In genomic region chr19:46644720-46645119, GRCh38 we compare ENCODE assay signal across 23 cellular contexts. TPM values are rescaled to one million over a fixed set of nuclear protein-coding genes. Genes with fewer than 3 reads are reported as not detected.
DNase-seq lines count a peak whose midpoint lies in the region; ATAC-seq and TF ChIP-seq lines count a peak whose summit lies in the region.
"Had no signal": no experiment of that assay in that cellular context is flagged by ENCODE, and none has a peak within 500 bp of the region (broad histone marks: within the 10 kb centered on the region; RNA-seq: fewer than 3 reads in every experiment).

No MANE protein-coding gene starts in this region.

- peaks cover 17 to 21% of the 10 kb centered on the region in 2 donors for H3K4me1 ChIP-seq in ascending aorta
- peaks cover under 1 to 12% (median 2%) of the 10 kb centered on the region in 3 donors for H3K4me1 ChIP-seq in esophagus squamous epithelium
- H3K4me1 ChIP-seq in osteoblast (ENCODE audit: insufficient read depth, low read length), result peaks cover 2% of the 10 kb centered on the region
- H3K4me1 ChIP-seq in thoracic aorta (ENCODE audit: control insufficient read depth in 1 of 2, low read depth in 2 of 2), result peaks cover 23 to 65% of the 10 kb centered on the region in 2 donors

- peak in 1 of 2 donors; percentile 84 for DNase-seq in ascending aorta (ENCODE audit: low spot score in 2 of 2)
- DNase-seq in esophagus squamous epithelium (lab: John Stamatoyannopoulos, UW), result no peak
- DNase-seq in osteoblast (ENCODE audit: insufficient read length, low spot score, missing footprints), result peak; percentile 80
- DNase-seq in thoracic aorta (ENCODE audit: low spot score), result no peak
- no peak for DNase-seq in activated CD4-positive, alpha-beta T cell treated with anti-CD3 and anti-CD28 coated beads for 4 hours
- no peak for DNase-seq in RKO (ENCODE audit: low spot score)
- DNase-seq in GM10266 (ENCODE audit: extremely low spot score), result no peak
- DNase-seq in H4 (ENCODE audit: low spot score), result no peak
- DNase-seq: BE2C, DMS79 treated with DMSO at 0.1 percent for 48 hours, GM23248, Karpas-422, NCI-H1694, NCI-H2081 treated with DMSO at 0.1 percent for 48 hours, NCI-H2171 treated with DMSO at 0.1 percent for 48 hours, NCI-H524 treated with DMSO at 0.1 percent for 48 hours, NCI-H82, OCI-M1, SHP77 had no signal

- peaks cover 14 to 19% of the 10 kb centered on the region in 2 donors for H3K36me3 ChIP-seq in ascending aorta
- no peaks in the 10 kb centered on the region for H3K36me3 ChIP-seq in esophagus squamous epithelium
- H3K36me3 ChIP-seq in osteoblast (ENCODE audit: insufficient read depth, low read length), result no peaks in the 10 kb centered on the region
- H3K36me3 ChIP-seq in thoracic aorta, result peaks cover 6% of the 10 kb centered on the region
- H3K36me3 ChIP-seq: BE2C had no signal

- no peak for TF ChIP-seq CTCF in ascending aorta (IDR thresholded peaks at IDR 0.05)
- TF ChIP-seq CTCF in esophagus squamous epithelium (IDR thresholded peaks at IDR 0.05), result no peak
- no peak for TF ChIP-seq CTCF in osteoblast (IDR thresholded peaks at IDR 0.05; ENCODE audit: extremely low read depth, low read depth, low read length)
- no peak for TF ChIP-seq CTCF in thoracic aorta (IDR thresholded peaks at IDR 0.05)
- TF ChIP-seq CTCF in GM10266 (IDR thresholded peaks at IDR 0.05; ENCODE audit: control insufficient read depth, insufficient read depth, low read depth, missing control alignments), result no peak

- H3K4me3 ChIP-seq in ascending aorta (no peak overlapping the region), esophagus squamous epithelium (no peak overlapping the region), osteoblast (ENCODE audit: insufficient read depth, low read length) (no peak overlapping the region), thoracic aorta (peak overlapping the region; percentile 33)
- H3K4me3 ChIP-seq: GM12878, GM23248 had no signal

- no peaks in the 10 kb centered on the region for H3K27me3 ChIP-seq in ascending aorta
- H3K27me3 ChIP-seq in esophagus squamous epithelium, result peaks cover 0 to 63% (median 4%) of the 10 kb centered on the region in 4 donors
- no peaks in the 10 kb centered on the region for H3K27me3 ChIP-seq in osteoblast (ENCODE audit: insufficient read depth, low read length)
- no peaks in the 10 kb centered on the region for H3K27me3 ChIP-seq in thoracic aorta (replicated peaks; ENCODE audit: insufficient read depth)
- H3K27me3 ChIP-seq: BE2C had no signal

- no peaks in the 10 kb centered on the region for H4K20me1 ChIP-seq in osteoblast (ENCODE audit: insufficient read depth, low read length)

- no peaks in the 10 kb centered on the region for H3K79me2 ChIP-seq in osteoblast (ENCODE audit: insufficient read depth, low read length)

- H3K9me3 ChIP-seq in ascending aorta (no peaks in the 10 kb centered on the region), esophagus squamous epithelium (peaks cover 0 to 13% (median 5%) of the 10 kb centered on the region in 3 donors), osteoblast (ENCODE audit: low read depth, low read length) (no peaks in the 10 kb centered on the region), thoracic aorta (no peaks in the 10 kb centered on the region)
- H3K9me3 ChIP-seq: BE2C had no signal

- no peak overlapping the region for H2AFZ ChIP-seq in osteoblast (ENCODE audit: low read length)
- H2AFZ ChIP-seq: GM23248 had no signal

- ATAC-seq in thoracic aorta (ENCODE audit: insufficient number of reproducible peaks, low FRiP score, low read depth), result peak; percentile 66
- ATAC-seq: GM12878 had no signal

- 65 to 78% methylated on average over 2 to 3 of the region's 3 CpGs for WGBS in esophagus squamous epithelium, 2 donors

- peak overlapping the region; percentile 79 to 81 for H3K27ac ChIP-seq in ascending aorta
- H3K27ac ChIP-seq in esophagus squamous epithelium, result peak overlapping the region in 3 of 4 donors; percentile 11 to 41 (median 13)
- no peak overlapping the region for H3K27ac ChIP-seq in osteoblast (ENCODE audit: low read depth, low read length)
- H3K27ac ChIP-seq in thoracic aorta, result peak overlapping the region; percentile 58 to 93
- H3K27ac ChIP-seq: GM23248 had no signal

- no peak for TF ChIP-seq POLR2A in esophagus squamous epithelium (IDR thresholded peaks at IDR 0.05)

- H3K4me2 ChIP-seq in osteoblast (ENCODE audit: insufficient read depth, low read length), result no peak overlapping the region

- intact Hi-C loops in ascending aorta (cut with DNase I) (no loop called here), esophagus squamous epithelium (cut with DNase I) (no loop called here)

RNA-seq across cellular contexts. Expression of gene GNG8, which starts 8.7 kb away (rescaled TPM):
- total RNA-seq in ascending aorta (not detected), esophagus squamous epithelium (not detected), osteoblast (not detected in 2 replicates), thoracic aorta (not detected)
- total RNA-seq in H4 (2014; rRNA removed; shearing (Covaris generic)), result not detected in 2 replicates
- total RNA-seq: A673, GM12878, GM23248, M059J, RPMI7951 had no signal

RNA-seq across cellular contexts. Expression of gene DACT3, which starts 16.3 kb away (rescaled TPM):
- total RNA-seq in ascending aorta (104 TPM), esophagus squamous epithelium (1 to 10 TPM in 2 of 4 donors, under 1 TPM in 2; 0.22 to 5.7 (median 1.8) TPM), osteoblast (1.8 and 3.5 TPM in 2 replicates), thoracic aorta (100 to 1,000 TPM; 118 to 138 TPM)
- 0.56 and 0.78 TPM in 2 replicates for total RNA-seq in H4 (2014; rRNA removed; shearing (Covaris generic))

RNA-seq across cellular contexts. Expression of gene PTGIR, which starts 19.8 kb away (rescaled TPM):
- total RNA-seq in ascending aorta (120 TPM), esophagus squamous epithelium (1 to 10 TPM in 2 of 4 donors, under 1 TPM in 1, not detected in 1; 0.57 to 3.0 (median 1.1) TPM), osteoblast (2.5 and 2.9 TPM in 2 replicates), thoracic aorta (100 to 1,000 TPM; 106 to 207 TPM)
- total RNA-seq in H4 (2014; rRNA removed; shearing (Covaris generic)), result 0.06 and 0.08 TPM in 2 replicates
- total RNA-seq: A673 had no signal

RNA-seq across cellular contexts. Expression of gene CALM3, which starts 43.6 kb away (rescaled TPM):
- total RNA-seq in ascending aorta (159 TPM), esophagus squamous epithelium (100 to 1,000 TPM in 1 of 4 donors, 10 to 100 TPM in 3; 61.9 to 147 (median 84.6) TPM), osteoblast (105 and 124 TPM in 2 replicates), thoracic aorta (100 to 1,000 TPM; 181 to 202 TPM)
- total RNA-seq in H4 (2014; rRNA removed; shearing (Covaris generic)), result 166 TPM in 2 replicates

Comparison
In these comparisons a context has a peak if more than half of its experiments do, and no peak if none do; other contexts are left out.
1. RNA of gene DACT3, which starts 16.3 kb away (total RNA-seq): 118 to 138 TPM in thoracic aorta and 104 TPM in ascending aorta (single experiment); 0.22 to 5.7 TPM in esophagus squamous epithelium, 1.8 to 3.5 TPM in osteoblast and 0.56 to 0.78 TPM in H4; every median in the first group is over 10 times any median in the second.
2. RNA of gene PTGIR, which starts 19.8 kb away (total RNA-seq): 106 to 207 TPM in thoracic aorta and 120 TPM in ascending aorta (single experiment); 2.5 to 2.9 TPM in osteoblast, 0.57 to 3.0 TPM in esophagus squamous epithelium and 0.06 to 0.08 TPM in H4; every median in the first group is over 10 times any median in the second.